9 cellular contexts compared by ENCODE assay signal in genomic region chr12:8088574-8088973, GRCh38. TPM values are rescaled to one million over a fixed set of nuclear protein-coding genes. Genes with fewer than 3 reads are reported as not detected.
A peak's percentile ranks its signal among the peaks of the same experiment; 100 is the strongest.
DNase-seq lines count a peak whose midpoint lies in the region; ATAC-seq and TF ChIP-seq lines count a peak whose summit lies in the region.
"Had no signal": no experiment of that assay in that cellular context is flagged by ENCODE, and none has a peak within 500 bp of the region (broad histone marks: within the 10 kb centered on the region; RNA-seq: fewer than 3 reads in every experiment).

No MANE protein-coding gene starts in this region.

- H3K27me3 ChIP-seq in BLaER1 treated with 17β-estradiol and CSF1 and Interleukin-3, amounts not matched to agents 10 nM and 100 nM, result no peaks in the 10 kb centered on the region
- H3K27me3 ChIP-seq in Loucy (ENCODE audit: insufficient read depth, low read length, poor library complexity, severe bottlenecking), result no peaks in the 10 kb centered on the region
- no peaks in the 10 kb centered on the region for H3K27me3 ChIP-seq in MG63

- H3F3A ChIP-seq in Loucy (ENCODE audit: low read depth), result no peaks in the 10 kb centered on the region

- ATAC-seq in GM21423 (IDR thresholded peaks at IDR 0.05; ENCODE audit: unreplicated experiment), result no peak

- H3K9me2 ChIP-seq in Loucy (replicated peaks; ENCODE audit: low read depth, low read length), result no peaks in the 10 kb centered on the region

- H4K20me1 ChIP-seq in BLaER1 treated with 17β-estradiol and CSF1 and Interleukin-3, amounts not matched to agents 10 nM and 100 nM, result peaks cover 7 to 82% (median 51%) of the 10 kb centered on the region in 11 experiments; a peak in 18 of 22 replicates
- H4K20me1 ChIP-seq in Loucy (ENCODE audit: insufficient read depth, low read length, poor library complexity, severe bottlenecking), result peaks cover 7% of the 10 kb centered on the region

- no peak overlapping the region for H3K4me3 ChIP-seq in BLaER1 treated with 17β-estradiol and CSF1 and Interleukin-3, amounts not matched to agents 10 nM and 100 nM
- peak overlapping the region; percentile 60 for H3K4me3 ChIP-seq in Loucy (ENCODE audit: low read length, poor library complexity, severe bottlenecking)
- no peak overlapping the region for H3K4me3 ChIP-seq in MG63
- H3K4me3 ChIP-seq: left ventricle myocardium inferior had no signal

- H3K79me2 ChIP-seq in Loucy (ENCODE audit: insufficient read depth, low read length), result peaks cover 64% of the 10 kb centered on the region

- H3K36me3 ChIP-seq in BLaER1 treated with 17β-estradiol and CSF1 and Interleukin-3, amounts not matched to agents 10 nM and 100 nM, result peaks cover 43 to 71% (median 56%) of the 10 kb centered on the region in 11 experiments
- peaks cover 43% of the 10 kb centered on the region; the same call in 1 of the 2 replicates for H3K36me3 ChIP-seq in Loucy (ENCODE audit: insufficient read depth, low read length)
- peaks cover 44% of the 10 kb centered on the region for H3K36me3 ChIP-seq in MG63

- H3K9me3 ChIP-seq in BLaER1 treated with 17β-estradiol and CSF1 and Interleukin-3, amounts not matched to agents 10 nM and 100 nM (replicated peaks in 1 of 11), result no peaks in the 10 kb centered on the region
- H3K9me3 ChIP-seq in Loucy (ENCODE audit: insufficient read depth, low read depth, low read length) (no peaks in the 10 kb centered on the region), MG63 (no peaks in the 10 kb centered on the region)
- H3K9me3 ChIP-seq: left ventricle myocardium inferior had no signal

- H3K27me3 Mint-ChIP-seq in activated naive CD8-positive, alpha-beta T cell, result no peaks in the 10 kb centered on the region

- DNase-seq in GM20000 (ENCODE audit: low spot score) (peak; percentile 43), MG63 (no peak), NCI-H69 (lab: John Stamatoyannopoulos, UW) (no peak), kidney glomerular epithelial cell (lab: John Stamatoyannopoulos, UW) (no peak)
- DNase-seq: left ventricle myocardium inferior had no signal

- no peak overlapping the region for H2AFZ ChIP-seq in Loucy (ENCODE audit: low read length)

- peaks cover 60% of the 10 kb centered on the region for H3K4me1 Mint-ChIP-seq in activated naive CD8-positive, alpha-beta T cell (ENCODE audit: low read depth)

- peak overlapping the region; percentile 40 to 71 (median 60); a peak in 21 of 22 replicates for H3K4me2 ChIP-seq in BLaER1 treated with 17β-estradiol and CSF1 and Interleukin-3, amounts not matched to agents 10 nM and 100 nM
- peak overlapping the region; percentile 80 for H3K4me2 ChIP-seq in Loucy (ENCODE audit: low read depth, low read length, poor library complexity, severe bottlenecking)

- peak overlapping the region; percentile 83 for H3K4me3 Mint-ChIP-seq in activated naive CD8-positive, alpha-beta T cell

- peaks cover 31 to 69% (median 41%) of the 10 kb centered on the region in 10 experiments for H3K4me1 ChIP-seq in BLaER1 treated with 17β-estradiol and CSF1 and Interleukin-3, amounts not matched to agents 10 nM and 100 nM
- H3K4me1 ChIP-seq in Loucy (ENCODE audit: insufficient read depth, low read length, poor library complexity, severe bottlenecking), result peaks cover 51% of the 10 kb centered on the region

- H3K27ac ChIP-seq in BLaER1 treated with 17β-estradiol and CSF1 and Interleukin-3, amounts not matched to agents 10 nM and 100 nM, result no peak overlapping the region
- H3K27ac ChIP-seq: left ventricle myocardium inferior had no signal

- peak overlapping the region; percentile 93 for H3K27ac Mint-ChIP-seq in activated naive CD8-positive, alpha-beta T cell

- no peaks in the 10 kb centered on the region for H3K9me3 Mint-ChIP-seq in activated naive CD8-positive, alpha-beta T cell (ENCODE audit: low read depth)

- H3K9ac ChIP-seq in BLaER1 treated with 17β-estradiol and CSF1 and Interleukin-3, amounts not matched to agents 10 nM and 100 nM, result peak overlapping the region in 1 of 11 experiments; percentile 19; a peak in 3 of 22 replicates
- peak overlapping the region; percentile 61 for H3K9ac ChIP-seq in Loucy (ENCODE audit: low read depth, low read length, poor library complexity, severe bottlenecking)

- TF ChIP-seq CTCF in GM20000 (IDR thresholded peaks at IDR 0.05; ENCODE audit: extremely low read depth, missing control alignments) (no peak), Loucy (conservative IDR thresholded peaks at IDR 0.05; ENCODE audit: low read length) (no peak)

- peaks cover 17% of the 10 kb centered on the region for H3K36me3 Mint-ChIP-seq in activated naive CD8-positive, alpha-beta T cell

RNA-seq across cellular contexts. Expression of gene NECAP1, which starts 6.5 kb away (rescaled TPM):
- total RNA-seq in MG63 (2014; rRNA removed; shearing (Covaris generic); ENCODE audit: low replicate concordance), result 24.7 and 48.5 TPM in 2 replicates

RNA-seq across cellular contexts. Expression of gene C3AR1, which starts 22.4 kb away (rescaled TPM):
- total RNA-seq in MG63 (2014; rRNA removed; shearing (Covaris generic); ENCODE audit: low replicate concordance), result not detected in 2 replicates

RNA-seq across cellular contexts. Expression of gene CLEC4A, which starts 34.8 kb away (rescaled TPM):
- not detected in 2 replicates for total RNA-seq in MG63 (2014; rRNA removed; shearing (Covaris generic); ENCODE audit: low replicate concordance)

RNA-seq across cellular contexts. Expression of gene FOXJ2, which starts 56.1 kb away (rescaled TPM):
- total RNA-seq in MG63 (2014; rRNA removed; shearing (Covaris generic); ENCODE audit: low replicate concordance), result 3.6 and 5.9 TPM in 2 replicates
